In genomic region chr2:233867993-233868532, GRCh38 we compare ENCODE assay signal across 1 cellular context.
A peak's percentile ranks its signal among the peaks of the same experiment; 100 is the strongest.
TF ChIP-seq lines count a peak whose summit lies in the region.

TSS of gene MSL3B (minus strand) at chr2:233868386.

TF ChIP-seq in K562, 482 proteins besides CTCF, POLR2A, EP300 and RAD21 (continued from another document and continues in another):
- no peak for TF ChIP-seq AFF4 (CRISPR knock-in tag; IDR thresholded peaks at IDR 0.05)
- peak; percentile 61; the same call in 1 of the 2 replicates for TF ChIP-seq POLR2H (tag; IDR thresholded peaks at IDR 0.05; ENCODE audit: low read depth)
- TF ChIP-seq CREB5 (CRISPR knock-in tag; IDR thresholded peaks at IDR 0.05) = no peak
- TF ChIP-seq CHD7 (IDR thresholded peaks at IDR 0.05; ENCODE audit: low read depth, low read length) = no peak
- TF ChIP-seq ZNF668 (CRISPR knock-in tag; IDR thresholded peaks at IDR 0.05) = no peak
- peak; percentile 69 for TF ChIP-seq ZNF24 (IDR thresholded peaks at IDR 0.05)
- peak; percentile 72; the same call in 1 of the 2 replicates for TF ChIP-seq CREB3L1 (IDR thresholded peaks at IDR 0.05; ENCODE audit: borderline replicate concordance, low read depth)
- no peak for TF ChIP-seq FOXK2 (conservative IDR thresholded peaks at IDR 0.05 in 1 of 2, IDR thresholded peaks at IDR 0.05 in 1 of 2; ENCODE audit: low read depth in 2 of 2)
- no peak for TF ChIP-seq ZNF316 (IDR thresholded peaks at IDR 0.05)
- TF ChIP-seq CEBPB (tag; IDR thresholded peaks at IDR 0.05) = no peak
- TF ChIP-seq TEAD4 (IDR thresholded peaks at IDR 0.05; ENCODE audit: low read length) = 0 out of 2 replicates have a peak, but pooled peaks have one; percentile 8
- no peak for TF ChIP-seq TEAD4 (CRISPR knock-in tag; IDR thresholded peaks at IDR 0.05; ENCODE audit: borderline replicate concordance)
- TF ChIP-seq MLLT1 (IDR thresholded peaks at IDR 0.05) = no peak
- TF ChIP-seq TFAP4 (CRISPR knock-in tag; IDR thresholded peaks at IDR 0.05; ENCODE audit: borderline replicate concordance) = peak; percentile 38; the same call in 1 of the 2 replicates
- TF ChIP-seq DMBX1 (CRISPR knock-in tag; IDR thresholded peaks at IDR 0.05; ENCODE audit: borderline replicate concordance) = 0 out of 2 replicates have a peak, but pooled peaks have one; percentile 31
- TF ChIP-seq KAT8 (IDR thresholded peaks at IDR 0.05; ENCODE audit: low read depth) = no peak
- TF ChIP-seq GATAD2A (IDR thresholded peaks at IDR 0.05) = no peak
- no peak for TF ChIP-seq ZBTB1 (CRISPR knock-in tag; IDR thresholded peaks at IDR 0.05; ENCODE audit: borderline replicate concordance, low read depth)
- TF ChIP-seq SMAD4 (CRISPR knock-in tag; conservative IDR thresholded peaks at IDR 0.05) = no peak
- no peak for TF ChIP-seq MXI1 (IDR thresholded peaks at IDR 0.05; ENCODE audit: low read depth, low read length)
- TF ChIP-seq ILK (tag; IDR thresholded peaks at IDR 0.05; ENCODE audit: borderline replicate concordance, low read depth) = no peak
- peak; percentile 61 for TF ChIP-seq POLR2B (IDR thresholded peaks at IDR 0.05; ENCODE audit: low read depth, partially characterized antibody)
- TF ChIP-seq ZNF592 (IDR thresholded peaks at IDR 0.05) = 0 out of 2 replicates have a peak, but pooled peaks have one; percentile 52
- no peak for TF ChIP-seq SRSF7 (optimal IDR thresholded peaks at IDR 0.05; ENCODE audit: low read depth, low read length)
- TF ChIP-seq SIN3B (IDR thresholded peaks at IDR 0.05; ENCODE audit: low read depth) = no peak; the same call in 1 of the 2 replicates
- TF ChIP-seq MITF (IDR thresholded peaks at IDR 0.05) = no peak
